ENCODE assay signal across 12 cellular contexts in the genomic region with DNA sequence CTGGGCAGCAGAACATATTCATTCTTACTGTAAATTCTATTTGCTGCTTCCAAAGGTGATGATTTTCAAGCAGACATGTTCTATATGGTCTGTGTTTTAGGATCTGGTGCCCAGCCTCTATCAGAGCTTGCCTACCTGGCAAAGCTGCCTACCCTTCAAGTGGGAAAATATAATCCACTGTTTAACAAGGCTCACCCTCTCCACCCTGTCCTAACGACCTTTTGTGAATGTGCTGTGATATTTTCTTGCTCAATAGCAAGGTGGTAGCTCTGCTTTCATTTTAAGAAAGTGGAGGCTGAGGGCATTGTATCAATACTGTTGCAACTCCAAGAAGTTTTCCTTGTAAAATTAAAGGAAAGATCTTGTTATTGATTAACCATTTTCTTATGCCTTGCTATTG.
"Had no signal": no experiment of that assay in that cellular context is flagged by ENCODE, and none has a peak within 500 bp of the region (broad histone marks: within the 10 kb centered on the region; RNA-seq: fewer than 3 reads in every experiment).

No MANE protein-coding gene starts in this region.

- H3K4me3 ChIP-seq: body of pancreas, skin epidermis, tibial artery had no signal

- H3K9me3 ChIP-seq: body of pancreas, tibial artery had no signal

- ATAC-seq: body of pancreas; stimulated activated naive CD8-positive, alpha-beta T cell treated with anti-CD3 and anti-CD28 coated beads, Interleukin-15, Interleukin-2, amounts not matched to agents 100 U/mL and 50 U/mL, for 24 hours had no signal

- H3K27ac ChIP-seq: body of pancreas, skin epidermis, tibial artery had no signal

- DNase-seq: activated B cell treated with CpG ODN at 0.5 μM for 24 hours; activated CD4-positive, alpha-beta memory T cell treated with anti-CD3 and anti-CD28 coated beads for 36 hours; activated CD4-positive, alpha-beta T cell treated with anti-CD3 and anti-CD28 coated beads for 4 hours; activated naive CD4-positive, alpha-beta T cell treated with anti-CD3 and anti-CD28 coated beads for 36 hours; activated T-cell treated with anti-CD3 and anti-CD28 coated beads for 4 hours; body of pancreas; midbrain; nephron progenitor cell; stimulated activated naive CD8-positive, alpha-beta T cell treated with anti-CD3 and anti-CD28 coated beads, Interleukin-15, Interleukin-2, amounts not matched to agents 100 U/mL and 50 U/mL, for 24 hours; substantia nigra; tibial artery had no signal

- H3K4me1 ChIP-seq: body of pancreas had no signal

- H3K27me3 ChIP-seq: body of pancreas, tibial artery had no signal
